ENCODE assay signal across 1 cellular context in the genomic region with DNA sequence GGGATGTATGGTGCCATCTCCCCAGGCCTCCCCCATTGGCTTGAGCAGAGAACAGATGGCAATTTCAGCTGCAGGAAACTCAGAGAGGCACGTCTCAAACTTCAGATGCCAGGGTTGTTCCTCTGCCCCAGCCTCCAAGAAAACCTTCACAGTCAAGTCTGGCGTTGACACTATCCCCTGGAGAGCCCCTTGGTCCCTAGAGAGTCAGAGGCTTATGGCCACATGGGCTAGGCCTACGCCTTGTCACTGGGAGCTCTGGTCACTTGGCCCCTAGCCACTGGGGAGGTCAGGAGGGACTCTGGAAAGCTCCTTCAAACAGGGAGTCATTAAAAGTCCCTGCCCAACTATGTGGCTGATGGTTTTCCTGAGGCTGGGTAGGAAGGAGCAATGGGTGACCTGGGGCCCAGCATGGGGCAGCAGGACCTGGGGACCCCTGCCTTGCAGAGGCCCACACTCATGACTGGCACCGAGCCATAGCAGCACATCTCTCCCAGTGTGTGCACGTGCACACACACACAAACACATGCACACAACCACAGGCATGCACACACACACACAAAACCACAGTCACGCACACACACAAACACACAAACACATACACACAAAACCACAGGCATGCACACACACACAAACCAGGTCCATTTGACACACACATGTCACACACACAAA.
TF ChIP-seq lines count a peak whose summit lies in the region.

No MANE protein-coding gene starts in this region.

TF ChIP-seq in WTC11, 78 proteins besides CTCF, POLR2A, EP300 and RAD21 (continued from another document):
- TF ChIP-seq, protein P1, sequence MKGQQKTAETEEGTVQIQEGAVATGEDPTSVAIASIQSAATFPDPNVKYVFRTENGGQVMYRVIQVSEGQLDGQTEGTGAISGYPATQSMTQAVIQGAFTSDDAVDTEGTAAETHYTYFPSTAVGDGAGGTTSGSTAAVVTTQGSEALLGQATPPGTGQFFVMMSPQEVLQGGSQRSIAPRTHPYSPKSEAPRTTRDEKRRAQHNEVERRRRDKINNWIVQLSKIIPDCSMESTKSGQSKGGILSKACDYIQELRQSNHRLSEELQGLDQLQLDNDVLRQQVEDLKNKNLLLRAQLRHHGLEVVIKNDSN (CRISPR knock-in tag; IDR thresholded peaks at IDR 0.05) = no peak
- TF ChIP-seq, protein P2, sequence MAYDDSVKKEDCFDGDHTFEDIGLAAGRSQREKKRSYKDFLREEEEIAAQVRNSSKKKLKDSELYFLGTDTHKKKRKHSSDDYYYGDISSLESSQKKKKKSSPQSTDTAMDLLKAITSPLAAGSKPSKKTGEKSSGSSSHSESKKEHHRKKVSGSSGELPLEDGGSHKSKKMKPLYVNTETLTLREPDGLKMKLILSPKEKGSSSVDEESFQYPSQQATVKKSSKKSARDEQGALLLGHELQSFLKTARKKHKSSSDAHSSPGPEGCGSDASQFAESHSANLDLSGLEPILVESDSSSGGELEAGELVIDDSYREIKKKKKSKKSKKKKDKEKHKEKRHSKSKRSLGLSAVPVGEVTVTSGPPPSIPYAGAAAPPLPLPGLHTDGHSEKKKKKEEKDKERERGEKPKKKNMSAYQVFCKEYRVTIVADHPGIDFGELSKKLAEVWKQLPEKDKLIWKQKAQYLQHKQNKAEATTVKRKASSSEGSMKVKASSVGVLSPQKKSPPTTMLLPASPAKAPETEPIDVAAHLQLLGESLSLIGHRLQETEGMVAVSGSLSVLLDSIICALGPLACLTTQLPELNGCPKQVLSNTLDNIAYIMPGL (CRISPR knock-in tag; IDR thresholded peaks at IDR 0.05) = no peak
- TF ChIP-seq SP1 (CRISPR knock-in tag; conservative IDR thresholded peaks at IDR 0.05) (no peak), SOX15 (CRISPR knock-in tag; IDR thresholded peaks at IDR 0.05) (no peak), OVOL2 (CRISPR knock-in tag; IDR thresholded peaks at IDR 0.05; ENCODE audit: borderline replicate concordance) (no peak)
- TF ChIP-seq, protein P3, sequence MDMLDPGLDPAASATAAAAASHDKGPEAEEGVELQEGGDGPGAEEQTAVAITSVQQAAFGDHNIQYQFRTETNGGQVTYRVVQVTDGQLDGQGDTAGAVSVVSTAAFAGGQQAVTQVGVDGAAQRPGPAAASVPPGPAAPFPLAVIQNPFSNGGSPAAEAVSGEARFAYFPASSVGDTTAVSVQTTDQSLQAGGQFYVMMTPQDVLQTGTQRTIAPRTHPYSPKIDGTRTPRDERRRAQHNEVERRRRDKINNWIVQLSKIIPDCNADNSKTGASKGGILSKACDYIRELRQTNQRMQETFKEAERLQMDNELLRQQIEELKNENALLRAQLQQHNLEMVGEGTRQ (CRISPR knock-in tag; IDR thresholded peaks at IDR 0.05) = no peak
